Comparison of ENCODE assay signal across 8 cellular contexts in genomic region chr3:156291269-156292123, GRCh38.
DNase-seq lines count a peak whose midpoint lies in the region; ATAC-seq and TF ChIP-seq lines count a peak whose summit lies in the region.

No MANE protein-coding gene starts in this region.

- H3K27ac ChIP-seq in angular gyrus (ENCODE audit: low read depth, low read length) (peak overlapping the region; percentile 41), iPS DF 6.9 (ENCODE audit: low read length) (no peak overlapping the region), spleen (no peak overlapping the region)

- H3K9me3 ChIP-seq in BE2C: no peaks in the 10 kb centered on the region
- H3K9me3 ChIP-seq in iPS DF 6.9 (ENCODE audit: control insufficient read depth, insufficient read depth, low read length): no peaks in the 10 kb centered on the region
- H3K9me3 ChIP-seq in spleen: no peaks in the 10 kb centered on the region

- intact Hi-C loops in spleen (cut with DNase I; ENCODE audit: low total_unique reads): no loop called here

- H3K4me1 ChIP-seq in BE2C: peaks cover 3% of the 10 kb centered on the region; the same call in 1 of the 2 replicates
- H3K4me1 ChIP-seq in iPS DF 6.9 (ENCODE audit: control insufficient read depth, insufficient read depth, low read length): no peaks in the 10 kb centered on the region
- H3K4me1 ChIP-seq in spleen: peaks cover 0 to 17% (median 12%) of the 10 kb centered on the region in 6 donors

- peak overlapping the region; percentile 71 for H3K4me3 ChIP-seq in BE2C (ENCODE audit: low read depth, low read length)
- H3K4me3 ChIP-seq in iPS DF 6.9 (ENCODE audit: low read length): peak overlapping the region; percentile 18; the same call in 1 of the 2 replicates
- H3K4me3 ChIP-seq in spleen: peak overlapping the region in 6 of 8 donors; percentile 2 to 55 (median 23)

- DNase-seq in BE2C (peak; percentile 64), iPS DF 6.9 (ENCODE audit: low read depth, low spot score) (no peak), spleen (peak; percentile 71), erythroblast (lab: John Stamatoyannopoulos, UW) (no peak), OCI-M1 (lab: John Stamatoyannopoulos, UW) (no peak)

- TF ChIP-seq POLR2A in spleen (IDR thresholded peaks at IDR 0.05) (no peak), erythroblast (IDR thresholded peaks at IDR 0.05; ENCODE audit: low read length) (no peak)

- H3K36me3 ChIP-seq in BE2C (no peaks in the 10 kb centered on the region), iPS DF 6.9 (ENCODE audit: control insufficient read depth, insufficient read depth, low read length) (no peaks in the 10 kb centered on the region), spleen (no peaks in the 10 kb centered on the region)

- WGBS in iPS DF 6.9 (ENCODE audit: insufficient coverage, insufficient read length): no CpG with 5 or more reads among the region's 51 CpGs
- WGBS in spleen, 5 donors: 3 to 7% (median 5%) methylated on average over 46 to 51 of the region's 51 CpGs

- no peak for TF ChIP-seq CTCF in BE2C (IDR thresholded peaks at IDR 0.05; ENCODE audit: low read depth, low read length)
- TF ChIP-seq CTCF in spleen (IDR thresholded peaks at IDR 0.05 in 8 of 11, conservative IDR thresholded peaks at IDR 0.05 in 3 of 11): no peak

- peak; percentile 54 for ATAC-seq in HG02884 (IDR thresholded peaks at IDR 0.05; ENCODE audit: unreplicated experiment)
- no peak for ATAC-seq in GM18870 (IDR thresholded peaks at IDR 0.05; ENCODE audit: unreplicated experiment)

- no peaks in the 10 kb centered on the region for H3K27me3 ChIP-seq in BE2C
- peaks cover 19% of the 10 kb centered on the region; the same call in 1 of the 2 replicates for H3K27me3 ChIP-seq in iPS DF 6.9 (ENCODE audit: control insufficient read depth, insufficient read depth, low read length)
- peaks cover 5 to 71% (median 33%) of the 10 kb centered on the region in 7 donors for H3K27me3 ChIP-seq in spleen (replicated peaks in 1 of 7)

Comparison
In these comparisons a context has a peak if more than half of its experiments do, and no peak if none do; other contexts are left out.
1. DNase-seq: peak in BE2C (single experiment) and spleen (single experiment); none in iPS DF 6.9 (single experiment), erythroblast (0 of 2) and OCI-M1 (single experiment).
2. H3K4me3 ChIP-seq: peak in every context shown above with its lines; median percentile 71 in BE2C; 23 in spleen; 18 in iPS DF 6.9.